Comparison of ENCODE assay signal across 18 cellular contexts in genomic region chr2:33238111-33238510, GRCh38.
DNase-seq lines count a peak whose midpoint lies in the region; ATAC-seq, FAIRE-seq and TF ChIP-seq lines count a peak whose summit lies in the region.
"Had no signal": no experiment of that assay in that cellular context is flagged by ENCODE, and none has a peak within 500 bp of the region (broad histone marks: within the 10 kb centered on the region; RNA-seq: fewer than 3 reads in every experiment).

No MANE protein-coding gene starts in this region.

- FAIRE-seq in keratinocyte (lab: Jason Lieb, UNC), result peak; percentile 81
- FAIRE-seq: colon had no signal

- H3K79me2 ChIP-seq in keratinocyte (ENCODE audit: control insufficient read depth, insufficient read depth, low read length), result no peaks in the 10 kb centered on the region

- TF ChIP-seq CTCF in AG10803 (conservative IDR thresholded peaks at IDR 0.05; ENCODE audit: low read length) (no peak), cardiac fibroblast (IDR thresholded peaks at IDR 0.05; ENCODE audit: low read depth, low read length) (no peak), keratinocyte (optimal IDR thresholded peaks at IDR 0.05 in 1 of 3, IDR thresholded peaks at IDR 0.05 in 1 of 3, conservative IDR thresholded peaks at IDR 0.05 in 1 of 3; ENCODE audit: extremely low read depth in 1 of 3, insufficient read depth in 2 of 3, low read length in 3 of 3) (no peak), upper lobe of left lung (IDR thresholded peaks at IDR 0.05) (no peak)

- no peak overlapping the region for H3K4me2 ChIP-seq in keratinocyte (ENCODE audit: control insufficient read depth, extremely low read depth, insufficient read depth, low read depth, low read length)

- WGBS in upper lobe of left lung, 2 donors, result 79 to 80% methylated on average over 2 of the region's 2 CpGs

- H3K27ac ChIP-seq in keratinocyte (ENCODE audit: control insufficient read depth, insufficient read depth, low read length) (no peak overlapping the region), upper lobe of left lung (no peak overlapping the region)

- no peak overlapping the region for H3K9ac ChIP-seq in keratinocyte (ENCODE audit: control insufficient read depth, extremely low read depth, insufficient read depth, low read length)

- peaks cover 30% of the 10 kb centered on the region for H3K4me1 ChIP-seq in keratinocyte (ENCODE audit: control insufficient read depth, extremely low read depth, insufficient read depth, low read length)
- no peaks in the 10 kb centered on the region for H3K4me1 ChIP-seq in upper lobe of left lung

- H3K36me3 ChIP-seq in keratinocyte (ENCODE audit: control insufficient read depth in 2 of 2, extremely low read depth in 1 of 2, insufficient read depth in 2 of 2, low read length in 2 of 2), result no peaks in the 10 kb centered on the region
- H3K36me3 ChIP-seq in upper lobe of left lung, result no peaks in the 10 kb centered on the region
- H3K36me3 ChIP-seq: heart right ventricle had no signal

- peak; percentile 36 for DNase-seq in AG10803 (ENCODE audit: low read depth)
- peak; percentile 38 for DNase-seq in NCI-H460 (ENCODE audit: extremely low read depth, low read depth)
- DNase-seq in cardiac fibroblast (ENCODE audit: low read depth in 2 of 2), result peak; percentile 79 to 94
- no peak for DNase-seq in keratinocyte (ENCODE audit: low read depth, low spot score)
- DNase-seq in upper lobe of left lung, result no peak
- DNase-seq in stimulated activated naive CD4-positive, alpha-beta T cell treated with Interleukin-2 at 50 U/mL for 16 hours (lab: John Stamatoyannopoulos, UW), result no peak
- no peak for DNase-seq in AG08395 (ENCODE audit: low spot score)
- DNase-seq: activated CD8-positive, alpha-beta memory T cell treated with anti-CD3 and anti-CD28 coated beads for 24 hours; Caco-2; heart right ventricle; NCI-H1930; NCI-H526; right cardiac atrium; stimulated activated CD4-positive, alpha-beta T cell treated with anti-CD3 and anti-CD28 coated beads, Interleukin-1b, Interleukin-23, amount 100 ng/mL, for 48 hours had no signal

- H3K9me1 ChIP-seq in keratinocyte (ENCODE audit: control insufficient read depth, extremely low read depth, insufficient read depth, low read length), result no peaks in the 10 kb centered on the region

- ATAC-seq in upper lobe of left lung (ENCODE audit: low FRiP score in 2 of 2), result no peak
- no peak for ATAC-seq in GM21825 (IDR thresholded peaks at IDR 0.05; ENCODE audit: unreplicated experiment)
- ATAC-seq: activated T-helper 17 cell treated with anti-CD3 and anti-CD28 coated beads, Interleukin-2, amount 50 U/mL, for 72 hours; heart right ventricle; right cardiac atrium; WTC11 had no signal

- TF ChIP-seq POLR2A in upper lobe of left lung (IDR thresholded peaks at IDR 0.05), result no peak

- H3K9me3 ChIP-seq in keratinocyte (ENCODE audit: control insufficient read depth, low read depth, low read length), result no peaks in the 10 kb centered on the region
- H3K9me3 ChIP-seq in upper lobe of left lung, result no peaks in the 10 kb centered on the region
- H3K9me3 ChIP-seq: Caco-2, heart right ventricle had no signal

- no peak for TF ChIP-seq EP300 in upper lobe of left lung (IDR thresholded peaks at IDR 0.05)

- H4K20me1 ChIP-seq in keratinocyte (ENCODE audit: control insufficient read depth, extremely low read depth, insufficient read depth, low read length), result no peaks in the 10 kb centered on the region

- no peak overlapping the region for H3K4me3 ChIP-seq in AG10803 (ENCODE audit: low read length)
- no peak overlapping the region for H3K4me3 ChIP-seq in cardiac fibroblast (replicated peaks in 1 of 2; ENCODE audit: low read depth in 2 of 2, low read length in 2 of 2)
- H3K4me3 ChIP-seq in keratinocyte (ENCODE audit: control insufficient read depth in 2 of 3, extremely low read depth in 1 of 3, insufficient read depth in 2 of 3, low read depth in 1 of 3, low read length in 3 of 3), result no peak overlapping the region
- no peak overlapping the region for H3K4me3 ChIP-seq in upper lobe of left lung
- H3K4me3 ChIP-seq: heart right ventricle had no signal

- H2AFZ ChIP-seq in keratinocyte (ENCODE audit: control insufficient read depth, low read length), result no peak overlapping the region

- H3K27me3 ChIP-seq in keratinocyte (ENCODE audit: control insufficient read depth, extremely low read depth, insufficient read depth, low read length) (no peaks in the 10 kb centered on the region), upper lobe of left lung (no peaks in the 10 kb centered on the region)
- H3K27me3 ChIP-seq: heart right ventricle had no signal

- dilution Hi-C loops in keratinocyte (cut with MboI; ENCODE audit: extremely low pct_ligation_motif_present, low sequenced_read_pairs), result no loop called here

Comparison
In these comparisons a context has a peak if more than half of its experiments do, and no peak if none do; other contexts are left out.
1. DNase-seq: peak in AG10803 (single experiment), NCI-H460 (single experiment) and cardiac fibroblast (2 of 2); none in keratinocyte (single experiment), upper lobe of left lung (0 of 2), stimulated activated naive CD4-positive, alpha-beta T cell treated with Interleukin-2 at 50 U/mL for 16 hours (single experiment) and AG08395 (single experiment).